Comparison of ENCODE assay signal across 1 cellular context in the genomic region with DNA sequence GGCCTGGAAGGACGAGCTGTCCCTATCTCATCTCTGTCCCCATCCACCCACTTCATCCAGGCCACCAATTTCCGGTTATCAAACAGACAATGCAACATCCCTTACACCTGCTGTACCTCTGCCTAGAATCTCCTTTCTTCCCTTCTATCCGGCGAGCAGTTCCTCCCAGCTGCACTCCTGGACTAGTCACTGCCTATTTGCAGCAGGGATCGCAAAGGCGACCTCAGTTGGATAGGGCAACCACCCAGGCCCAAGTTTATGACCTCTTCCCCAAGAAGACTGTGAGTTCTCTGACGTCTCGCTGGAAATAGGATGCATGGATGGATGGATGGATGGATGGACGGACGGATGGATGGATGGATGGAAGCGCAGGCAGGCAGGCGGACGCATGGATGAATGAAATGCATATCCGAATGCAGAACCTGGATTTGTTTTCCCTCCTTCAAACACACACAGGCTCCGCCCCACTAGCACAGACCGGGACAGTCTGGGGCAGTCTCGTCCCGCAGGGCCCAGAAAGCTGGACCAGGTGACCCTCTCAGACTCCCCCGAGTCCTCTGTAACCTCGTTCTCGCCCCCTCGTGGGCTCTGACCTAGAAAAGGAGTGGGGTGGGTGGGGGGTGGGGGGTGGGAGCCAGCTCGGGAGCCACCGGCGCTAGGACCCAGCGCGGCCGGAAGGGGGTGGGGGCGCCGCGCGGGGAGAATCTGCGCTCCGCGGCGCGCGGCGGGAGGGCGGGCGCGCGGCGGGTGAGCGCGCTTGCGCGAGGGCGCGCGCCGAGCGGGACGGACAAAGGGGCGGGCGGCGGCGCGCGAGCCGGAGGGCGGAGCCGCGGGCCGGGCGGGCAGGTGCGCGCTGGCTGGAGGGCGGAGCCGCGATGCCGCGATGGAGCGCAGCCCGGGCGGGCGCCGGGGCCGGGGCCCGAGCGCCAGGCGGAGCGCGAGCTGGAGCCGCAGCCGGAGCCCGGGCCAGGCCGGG.
A peak's percentile ranks its signal among the peaks of the same experiment; 100 is the strongest.
TF ChIP-seq lines count a peak whose summit lies in the region.

A gene (plus strand): TSS at position 875 of the 976 bp plus-strand sequence. CDS start 24,867 bp downstream, outside the sequence.

TF ChIP-seq in HepG2, 621 proteins besides CTCF, POLR2A, EP300 and RAD21 (continued from another document and continues in another):
- TF ChIP-seq, protein P1, sequence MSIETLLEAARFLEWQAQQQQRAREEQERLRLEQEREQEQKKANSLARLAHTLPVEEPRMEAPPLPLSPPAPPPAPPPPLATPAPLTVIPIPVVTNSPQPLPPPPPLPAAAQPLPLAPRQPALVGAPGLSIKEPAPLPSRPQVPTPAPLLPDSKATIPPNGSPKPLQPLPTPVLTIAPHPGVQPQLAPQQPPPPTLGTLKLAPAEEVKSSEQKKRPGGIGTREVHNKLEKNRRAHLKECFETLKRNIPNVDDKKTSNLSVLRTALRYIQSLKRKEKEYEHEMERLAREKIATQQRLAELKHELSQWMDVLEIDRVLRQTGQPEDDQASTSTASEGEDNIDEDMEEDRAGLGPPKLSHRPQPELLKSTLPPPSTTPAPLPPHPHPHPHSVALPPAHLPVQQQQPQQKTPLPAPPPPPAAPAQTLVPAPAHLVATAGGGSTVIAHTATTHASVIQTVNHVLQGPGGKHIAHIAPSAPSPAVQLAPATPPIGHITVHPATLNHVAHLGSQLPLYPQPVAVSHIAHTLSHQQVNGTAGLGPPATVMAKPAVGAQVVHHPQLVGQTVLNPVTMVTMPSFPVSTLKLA (IDR thresholded peaks at IDR 0.05) = no peak
- no peak for TF ChIP-seq ZNF737 (CRISPR knock-in tag; IDR thresholded peaks at IDR 0.05; ENCODE audit: borderline replicate concordance)
- TF ChIP-seq XRCC5 (optimal IDR thresholded peaks at IDR 0.05; ENCODE audit: low read length) = peak; percentile 24
- TF ChIP-seq ZZZ3 (CRISPR knock-in tag; IDR thresholded peaks at IDR 0.05; ENCODE audit: borderline replicate concordance) = 0 out of 2 replicates have a peak, but pooled peaks have one; percentile 18
- TF ChIP-seq WIZ (CRISPR knock-in tag; IDR thresholded peaks at IDR 0.05) = no peak
- TF ChIP-seq JUND (CRISPR knock-in tag; IDR thresholded peaks at IDR 0.05) = no peak
- TF ChIP-seq ZNF674 (CRISPR knock-in tag; IDR thresholded peaks at IDR 0.05; ENCODE audit: low read depth) = no peak
- peak; percentile 46 for TF ChIP-seq ZNF883 (CRISPR knock-in tag; IDR thresholded peaks at IDR 0.05; ENCODE audit: not compliant biosample characterization)
- TF ChIP-seq, protein P2, sequence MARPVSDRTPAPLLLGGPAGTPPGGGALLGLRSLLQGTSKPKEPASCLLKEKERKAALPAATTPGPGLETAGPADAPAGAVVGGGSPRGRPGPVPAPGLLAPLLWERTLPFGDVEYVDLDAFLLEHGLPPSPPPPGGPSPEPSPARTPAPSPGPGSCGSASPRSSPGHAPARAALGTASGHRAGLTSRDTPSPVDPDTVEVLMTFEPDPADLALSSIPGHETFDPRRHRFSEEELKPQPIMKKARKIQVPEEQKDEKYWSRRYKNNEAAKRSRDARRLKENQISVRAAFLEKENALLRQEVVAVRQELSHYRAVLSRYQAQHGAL (CRISPR knock-in tag; IDR thresholded peaks at IDR 0.05; ENCODE audit: not compliant biosample characterization) = no peak
- TF ChIP-seq ZNF589 (CRISPR knock-in tag; conservative IDR thresholded peaks at IDR 0.05) = no peak
- TF ChIP-seq HNRNPH1 (optimal IDR thresholded peaks at IDR 0.05; ENCODE audit: low read depth, low read length) = no peak
- TF ChIP-seq FOXC1 (CRISPR knock-in tag; IDR thresholded peaks at IDR 0.05; ENCODE audit: borderline replicate concordance) = 0 out of 2 replicates have a peak, but pooled peaks have one; percentile 28
- peak; percentile 62 for TF ChIP-seq GABPA (IDR thresholded peaks at IDR 0.05; ENCODE audit: low read depth, low read length)
- peak; percentile 48; the same call in 1 of the 2 replicates for TF ChIP-seq GABPA (CRISPR knock-in tag; IDR thresholded peaks at IDR 0.05; ENCODE audit: low read depth)
- TF ChIP-seq, protein P3, sequence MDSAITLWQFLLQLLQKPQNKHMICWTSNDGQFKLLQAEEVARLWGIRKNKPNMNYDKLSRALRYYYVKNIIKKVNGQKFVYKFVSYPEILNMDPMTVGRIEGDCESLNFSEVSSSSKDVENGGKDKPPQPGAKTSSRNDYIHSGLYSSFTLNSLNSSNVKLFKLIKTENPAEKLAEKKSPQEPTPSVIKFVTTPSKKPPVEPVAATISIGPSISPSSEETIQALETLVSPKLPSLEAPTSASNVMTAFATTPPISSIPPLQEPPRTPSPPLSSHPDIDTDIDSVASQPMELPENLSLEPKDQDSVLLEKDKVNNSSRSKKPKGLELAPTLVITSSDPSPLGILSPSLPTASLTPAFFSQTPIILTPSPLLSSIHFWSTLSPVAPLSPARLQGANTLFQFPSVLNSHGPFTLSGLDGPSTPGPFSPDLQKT (CRISPR knock-in tag; IDR thresholded peaks at IDR 0.05; ENCODE audit: borderline replicate concordance) = no peak
- TF ChIP-seq YEATS2 (CRISPR knock-in tag; IDR thresholded peaks at IDR 0.05; ENCODE audit: borderline replicate concordance) = no peak
- no peak for TF ChIP-seq ZNF382 (CRISPR knock-in tag; IDR thresholded peaks at IDR 0.05; ENCODE audit: borderline replicate concordance)
- TF ChIP-seq PAF1 (CRISPR knock-in tag; IDR thresholded peaks at IDR 0.05) = no peak
- no peak for TF ChIP-seq ZNF44 (CRISPR knock-in tag; IDR thresholded peaks at IDR 0.05)
- TF ChIP-seq, protein P4, sequence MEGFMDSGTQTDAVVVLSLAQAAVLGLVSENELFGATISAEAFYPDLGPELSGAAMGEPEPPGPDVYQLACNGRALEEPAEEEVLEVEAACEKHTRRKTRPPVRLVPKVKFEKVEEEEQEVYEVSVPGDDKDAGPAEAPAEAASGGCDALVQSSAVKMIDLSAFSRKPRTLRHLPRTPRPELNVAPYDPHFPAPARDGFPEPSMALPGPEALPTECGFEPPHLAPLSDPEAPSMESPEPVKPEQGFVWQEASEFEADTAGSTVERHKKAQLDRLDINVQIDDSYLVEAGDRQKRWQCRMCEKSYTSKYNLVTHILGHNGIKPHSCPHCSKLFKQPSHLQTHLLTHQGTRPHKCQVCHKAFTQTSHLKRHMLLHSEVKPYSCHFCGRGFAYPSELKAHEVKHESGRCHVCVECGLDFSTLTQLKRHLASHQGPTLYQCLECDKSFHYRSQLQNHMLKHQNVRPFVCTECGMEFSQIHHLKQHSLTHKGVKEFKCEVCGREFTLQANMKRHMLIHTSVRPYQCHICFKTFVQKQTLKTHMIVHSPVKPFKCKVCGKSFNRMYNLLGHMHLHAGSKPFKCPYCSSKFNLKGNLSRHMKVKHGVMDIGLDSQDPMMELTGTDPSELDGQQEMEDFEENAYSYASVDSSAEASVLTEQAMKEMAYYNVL (CRISPR knock-in tag; IDR thresholded peaks at IDR 0.05; ENCODE audit: borderline replicate concordance) = peak; percentile 70; the same call in 1 of the 2 replicates
- TF ChIP-seq KLF13 (CRISPR knock-in tag; IDR thresholded peaks at IDR 0.05) = 0 out of 2 replicates have a peak, but pooled peaks have one; percentile 67
- TF ChIP-seq MAFG (CRISPR knock-in tag; IDR thresholded peaks at IDR 0.05) = no peak
- TF ChIP-seq HNRNPK (IDR thresholded peaks at IDR 0.05; ENCODE audit: low read depth, low read length, poor library complexity, severe bottlenecking) = peak; percentile 63
- TF ChIP-seq, protein P5, sequence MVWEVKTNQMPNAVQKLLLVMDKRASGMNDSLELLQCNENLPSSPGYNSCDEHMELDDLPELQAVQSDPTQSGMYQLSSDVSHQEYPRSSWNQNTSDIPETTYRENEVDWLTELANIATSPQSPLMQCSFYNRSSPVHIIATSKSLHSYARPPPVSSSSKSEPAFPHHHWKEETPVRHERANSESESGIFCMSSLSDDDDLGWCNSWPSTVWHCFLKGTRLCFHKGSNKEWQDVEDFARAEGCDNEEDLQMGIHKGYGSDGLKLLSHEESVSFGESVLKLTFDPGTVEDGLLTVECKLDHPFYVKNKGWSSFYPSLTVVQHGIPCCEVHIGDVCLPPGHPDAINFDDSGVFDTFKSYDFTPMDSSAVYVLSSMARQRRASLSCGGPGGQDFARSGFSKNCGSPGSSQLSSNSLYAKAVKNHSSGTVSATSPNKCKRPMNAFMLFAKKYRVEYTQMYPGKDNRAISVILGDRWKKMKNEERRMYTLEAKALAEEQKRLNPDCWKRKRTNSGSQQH (CRISPR knock-in tag; IDR thresholded peaks at IDR 0.05; ENCODE audit: low read depth) = peak; percentile 90; the same call in 1 of the 2 replicates
- TF ChIP-seq, protein P6, sequence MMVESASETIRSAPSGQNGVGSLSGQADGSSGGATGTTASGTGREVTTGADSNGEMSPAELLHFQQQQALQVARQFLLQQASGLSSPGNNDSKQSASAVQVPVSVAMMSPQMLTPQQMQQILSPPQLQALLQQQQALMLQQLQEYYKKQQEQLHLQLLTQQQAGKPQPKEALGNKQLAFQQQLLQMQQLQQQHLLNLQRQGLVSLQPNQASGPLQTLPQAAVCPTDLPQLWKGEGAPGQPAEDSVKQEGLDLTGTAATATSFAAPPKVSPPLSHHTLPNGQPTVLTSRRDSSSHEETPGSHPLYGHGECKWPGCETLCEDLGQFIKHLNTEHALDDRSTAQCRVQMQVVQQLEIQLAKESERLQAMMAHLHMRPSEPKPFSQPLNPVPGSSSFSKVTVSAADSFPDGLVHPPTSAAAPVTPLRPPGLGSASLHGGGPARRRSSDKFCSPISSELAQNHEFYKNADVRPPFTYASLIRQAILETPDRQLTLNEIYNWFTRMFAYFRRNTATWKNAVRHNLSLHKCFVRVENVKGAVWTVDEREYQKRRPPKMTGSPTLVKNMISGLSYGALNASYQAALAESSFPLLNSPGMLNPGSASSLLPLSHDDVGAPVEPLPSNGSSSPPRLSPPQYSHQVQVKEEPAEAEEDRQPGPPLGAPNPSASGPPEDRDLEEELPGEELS (CRISPR knock-in tag; IDR thresholded peaks at IDR 0.05) = no peak
- no peak for TF ChIP-seq ZNF619 (CRISPR knock-in tag; IDR thresholded peaks at IDR 0.05)
- TF ChIP-seq BORCS8-MEF2B (CRISPR knock-in tag; IDR thresholded peaks at IDR 0.05) = 0 out of 2 replicates have a peak, but pooled peaks have one; percentile 18
- 0 out of 2 replicates have a peak, but pooled peaks have one; percentile 58 for TF ChIP-seq TGIF2 (CRISPR knock-in tag; IDR thresholded peaks at IDR 0.05)
- no peak for TF ChIP-seq CENPT (CRISPR knock-in tag; IDR thresholded peaks at IDR 0.05; ENCODE audit: low read depth)
- TF ChIP-seq, protein P7, sequence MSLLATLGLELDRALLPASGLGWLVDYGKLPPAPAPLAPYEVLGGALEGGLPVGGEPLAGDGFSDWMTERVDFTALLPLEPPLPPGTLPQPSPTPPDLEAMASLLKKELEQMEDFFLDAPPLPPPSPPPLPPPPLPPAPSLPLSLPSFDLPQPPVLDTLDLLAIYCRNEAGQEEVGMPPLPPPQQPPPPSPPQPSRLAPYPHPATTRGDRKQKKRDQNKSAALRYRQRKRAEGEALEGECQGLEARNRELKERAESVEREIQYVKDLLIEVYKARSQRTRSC (CRISPR knock-in tag; IDR thresholded peaks at IDR 0.05; ENCODE audit: low read depth) = no peak
- TF ChIP-seq MAZ (IDR thresholded peaks at IDR 0.05; ENCODE audit: borderline replicate concordance, low read depth, low read length) = peak; percentile 83
- TF ChIP-seq MAZ (CRISPR knock-in tag; IDR thresholded peaks at IDR 0.05; ENCODE audit: low read depth) = peak; percentile 34; the same call in 1 of the 2 replicates
- no peak for TF ChIP-seq THYN1 (CRISPR knock-in tag; IDR thresholded peaks at IDR 0.05; ENCODE audit: borderline replicate concordance, low read depth)
- no peak for TF ChIP-seq TAF1 (CRISPR knock-in tag; IDR thresholded peaks at IDR 0.05)
- TF ChIP-seq ZNF572 (CRISPR knock-in tag; IDR thresholded peaks at IDR 0.05) = 0 out of 2 replicates have a peak, but pooled peaks have one; percentile 80
- TF ChIP-seq, protein P8, sequence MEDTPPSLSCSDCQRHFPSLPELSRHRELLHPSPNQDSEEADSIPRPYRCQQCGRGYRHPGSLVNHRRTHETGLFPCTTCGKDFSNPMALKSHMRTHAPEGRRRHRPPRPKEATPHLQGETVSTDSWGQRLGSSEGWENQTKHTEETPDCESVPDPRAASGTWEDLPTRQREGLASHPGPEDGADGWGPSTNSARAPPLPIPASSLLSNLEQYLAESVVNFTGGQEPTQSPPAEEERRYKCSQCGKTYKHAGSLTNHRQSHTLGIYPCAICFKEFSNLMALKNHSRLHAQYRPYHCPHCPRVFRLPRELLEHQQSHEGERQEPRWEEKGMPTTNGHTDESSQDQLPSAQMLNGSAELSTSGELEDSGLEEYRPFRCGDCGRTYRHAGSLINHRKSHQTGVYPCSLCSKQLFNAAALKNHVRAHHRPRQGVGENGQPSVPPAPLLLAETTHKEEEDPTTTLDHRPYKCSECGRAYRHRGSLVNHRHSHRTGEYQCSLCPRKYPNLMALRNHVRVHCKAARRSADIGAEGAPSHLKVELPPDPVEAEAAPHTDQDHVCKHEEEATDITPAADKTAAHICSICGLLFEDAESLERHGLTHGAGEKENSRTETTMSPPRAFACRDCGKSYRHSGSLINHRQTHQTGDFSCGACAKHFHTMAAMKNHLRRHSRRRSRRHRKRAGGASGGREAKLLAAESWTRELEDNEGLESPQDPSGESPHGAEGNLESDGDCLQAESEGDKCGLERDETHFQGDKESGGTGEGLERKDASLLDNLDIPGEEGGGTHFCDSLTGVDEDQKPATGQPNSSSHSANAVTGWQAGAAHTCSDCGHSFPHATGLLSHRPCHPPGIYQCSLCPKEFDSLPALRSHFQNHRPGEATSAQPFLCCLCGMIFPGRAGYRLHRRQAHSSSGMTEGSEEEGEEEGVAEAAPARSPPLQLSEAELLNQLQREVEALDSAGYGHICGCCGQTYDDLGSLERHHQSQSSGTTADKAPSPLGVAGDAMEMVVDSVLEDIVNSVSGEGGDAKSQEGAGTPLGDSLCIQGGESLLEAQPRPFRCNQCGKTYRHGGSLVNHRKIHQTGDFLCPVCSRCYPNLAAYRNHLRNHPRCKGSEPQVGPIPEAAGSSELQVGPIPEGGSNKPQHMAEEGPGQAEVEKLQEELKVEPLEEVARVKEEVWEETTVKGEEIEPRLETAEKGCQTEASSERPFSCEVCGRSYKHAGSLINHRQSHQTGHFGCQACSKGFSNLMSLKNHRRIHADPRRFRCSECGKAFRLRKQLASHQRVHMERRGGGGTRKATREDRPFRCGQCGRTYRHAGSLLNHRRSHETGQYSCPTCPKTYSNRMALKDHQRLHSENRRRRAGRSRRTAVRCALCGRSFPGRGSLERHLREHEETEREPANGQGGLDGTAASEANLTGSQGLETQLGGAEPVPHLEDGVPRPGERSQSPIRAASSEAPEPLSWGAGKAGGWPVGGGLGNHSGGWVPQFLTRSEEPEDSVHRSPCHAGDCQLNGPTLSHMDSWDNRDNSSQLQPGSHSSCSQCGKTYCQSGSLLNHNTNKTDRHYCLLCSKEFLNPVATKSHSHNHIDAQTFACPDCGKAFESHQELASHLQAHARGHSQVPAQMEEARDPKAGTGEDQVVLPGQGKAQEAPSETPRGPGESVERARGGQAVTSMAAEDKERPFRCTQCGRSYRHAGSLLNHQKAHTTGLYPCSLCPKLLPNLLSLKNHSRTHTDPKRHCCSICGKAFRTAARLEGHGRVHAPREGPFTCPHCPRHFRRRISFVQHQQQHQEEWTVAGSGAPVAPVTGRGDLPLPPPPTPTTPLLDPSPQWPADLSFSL (CRISPR knock-in tag; IDR thresholded peaks at IDR 0.05) = no peak
- no peak for TF ChIP-seq DPF2 (CRISPR knock-in tag; IDR thresholded peaks at IDR 0.05; ENCODE audit: borderline replicate concordance, low read depth)
- TF ChIP-seq MED13 (CRISPR knock-in tag; IDR thresholded peaks at IDR 0.05) = no peak
- TF ChIP-seq KLF16 (CRISPR knock-in tag; IDR thresholded peaks at IDR 0.05) = no peak
- TF ChIP-seq ZNF484 (CRISPR knock-in tag; IDR thresholded peaks at IDR 0.05; ENCODE audit: borderline replicate concordance, low read depth) = no peak
